23 cellular contexts compared by ENCODE assay signal in the genomic region with DNA sequence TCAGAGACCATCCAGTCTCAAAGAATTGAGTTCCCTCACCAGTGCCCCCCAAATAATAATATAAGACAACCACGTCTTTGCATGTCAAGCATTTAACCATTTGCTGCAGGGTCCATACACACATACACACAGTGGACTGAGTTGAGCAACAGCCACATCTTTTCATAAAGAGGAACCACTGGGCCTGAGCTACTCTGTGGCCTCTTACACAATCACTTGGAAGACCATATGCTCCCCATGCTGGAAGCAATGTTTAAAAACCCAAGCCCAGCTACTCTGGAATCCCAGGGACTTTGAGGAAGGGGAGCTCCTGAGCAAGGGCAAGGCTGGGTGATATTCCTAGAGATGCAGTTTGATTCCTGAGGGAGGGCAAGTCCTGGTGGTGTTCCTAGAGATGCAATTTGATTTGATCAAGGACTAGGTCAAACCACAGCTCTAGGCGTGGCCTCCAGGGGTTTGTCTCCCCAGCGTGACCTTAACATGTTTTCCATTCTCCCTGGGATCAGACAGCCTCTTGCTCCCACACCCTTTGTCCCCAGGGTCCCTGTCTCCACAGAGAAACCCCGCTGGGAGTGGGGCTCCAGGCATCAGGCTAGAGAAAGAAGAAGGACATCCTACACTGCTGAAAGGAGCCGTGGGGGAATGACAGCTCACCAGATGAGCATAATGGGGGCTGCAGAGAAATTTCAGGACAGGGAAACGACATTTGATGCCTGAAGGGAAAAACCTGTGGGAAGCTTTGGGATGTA.
A peak's percentile ranks its signal among the peaks of the same experiment; 100 is the strongest.
DNase-seq lines count a peak whose midpoint lies in the region; ATAC-seq, FAIRE-seq and TF ChIP-seq lines count a peak whose summit lies in the region.
"Had no signal": no experiment of that assay in that cellular context is flagged by ENCODE, and none has a peak within 500 bp of the region (broad histone marks: within the 10 kb centered on the region; RNA-seq: fewer than 3 reads in every experiment).

No MANE protein-coding gene starts in this region.

- 0% methylated on average over 5 of the region's 6 CpGs for WGBS in K562 (ENCODE audit: insufficient coverage, low coverage, missing lambda C conversion rate)

- H3K4me3 ChIP-seq in K562, result no peak overlapping the region
- no peak overlapping the region for H3K4me3 ChIP-seq in right atrium auricular region
- H3K4me3 ChIP-seq in kidney (ENCODE audit: low read length in 2 of 2), result no peak overlapping the region
- H3K4me3 ChIP-seq: pancreas had no signal

- DNase-seq in Right ventricle myocardium superior (no peak), cardiac septum (ENCODE audit: low spot score) (no peak), K562 (ENCODE audit: extremely low read depth in 1 of 4, low spot score in 3 of 4) (no peak), right atrium auricular region (ENCODE audit: low spot score) (peak; percentile 58), kidney (no peak), DMS 273 treated with DMSO at 0.1 percent for 48 hours (lab: John Stamatoyannopoulos, UW) (no peak)
- DNase-seq: activated CD4-positive, alpha-beta T cell treated with anti-CD3 and anti-CD28 coated beads for 48 hours; BE2C; Calu3; cerebellar nuclear complex; effector CD4-positive, alpha-beta T cell; EL; erythroblast; kidney glomerular epithelial cell; NCI-H146; NCI-H2171; NCI-H69; pancreas; SHP77 treated with DMSO at 0.1 percent for 48 hours; trophoblast cell had no signal

- TF ChIP-seq CTCF in K562 (IDR thresholded peaks at IDR 0.05 in 2 of 3, conservative IDR thresholded peaks at IDR 0.05 in 1 of 3; ENCODE audit: insufficient read depth in 2 of 3, low read depth in 1 of 3, low read length in 3 of 3) (no peak), right atrium auricular region (IDR thresholded peaks at IDR 0.05) (no peak), kidney (IDR thresholded peaks at IDR 0.05; ENCODE audit: borderline replicate concordance, extremely low read depth, insufficient read depth) (no peak)

- TF ChIP-seq POLR2A in K562 (conservative IDR thresholded peaks at IDR 0.05), result no peak

- H3K4me2 ChIP-seq in K562 (ENCODE audit: insufficient read depth, low read length), result no peak overlapping the region

- peaks cover 0 to 4% of the 10 kb centered on the region in 2 experiments; a peak in 1 of 5 replicates for H3K27me3 ChIP-seq in K562 (ENCODE audit: control insufficient read depth in 2 of 2, insufficient read depth in 2 of 2, low read length in 2 of 2)
- H3K27me3 ChIP-seq in right atrium auricular region, result no peaks in the 10 kb centered on the region
- H3K27me3 ChIP-seq: BE2C, pancreas had no signal

- H3K9me3 ChIP-seq in K562 (replicated peaks; ENCODE audit: control insufficient read depth, insufficient read depth, low read depth, low read length), result no peaks in the 10 kb centered on the region
- H3K9me3 ChIP-seq in right atrium auricular region, result no peaks in the 10 kb centered on the region
- H3K9me3 ChIP-seq in kidney (ENCODE audit: control insufficient read depth in 1 of 2, low read length in 2 of 2), result peaks cover 0 to 4% of the 10 kb centered on the region in 2 donors
- H3K9me3 ChIP-seq: BE2C, pancreas had no signal

- H3K9ac ChIP-seq in K562 (ENCODE audit: insufficient read depth in 1 of 2, low read depth in 2 of 2, low read length in 2 of 2), result no peak overlapping the region
- no peak overlapping the region for H3K9ac ChIP-seq in kidney (ENCODE audit: low read length in 2 of 2)

- H3K36me3 ChIP-seq in K562 (ENCODE audit: control insufficient read depth, insufficient read depth, low read length) (no peaks in the 10 kb centered on the region), right atrium auricular region (no peaks in the 10 kb centered on the region), kidney (ENCODE audit: control insufficient read depth in 1 of 2, insufficient read depth in 2 of 2, low read length in 2 of 2) (no peaks in the 10 kb centered on the region)
- H3K36me3 ChIP-seq: BE2C, pancreas had no signal

- H3K27ac ChIP-seq in K562 (ENCODE audit: extremely low read depth, low read depth, low read length), result no peak overlapping the region
- no peak overlapping the region for H3K27ac ChIP-seq in right atrium auricular region
- no peak overlapping the region for H3K27ac ChIP-seq in kidney (ENCODE audit: low read depth in 2 of 2, low read length in 2 of 2)
- H3K27ac ChIP-seq: pancreas had no signal

- ATAC-seq in Right ventricle myocardium superior (ENCODE audit: poor library complexity), result peak; percentile 64
- ATAC-seq in K562, result no peak
- ATAC-seq in HG02981 (IDR thresholded peaks at IDR 0.05; ENCODE audit: unreplicated experiment), result no peak
- ATAC-seq in HG03565 (IDR thresholded peaks at IDR 0.05; ENCODE audit: unreplicated experiment), result no peak

- no peak overlapping the region for H2AFZ ChIP-seq in K562 (ENCODE audit: low read depth, low read length)

- no peaks in the 10 kb centered on the region for H4K20me1 ChIP-seq in K562 (replicated peaks; ENCODE audit: control insufficient read depth, insufficient read depth, low read length)

- FAIRE-seq in K562 (lab: Jason Lieb, UNC), result no peak
- no peak for FAIRE-seq in kidney (lab: Jason Lieb, UNC)
- FAIRE-seq: A204.1, pancreas had no signal

- no peak for TF ChIP-seq EP300 in K562 (IDR thresholded peaks at IDR 0.05; ENCODE audit: low read length)

- no peaks in the 10 kb centered on the region for H3K4me1 ChIP-seq in K562 (replicated peaks in 1 of 2; ENCODE audit: control insufficient read depth in 2 of 2, insufficient read depth in 2 of 2, low read length in 2 of 2)
- H3K4me1 ChIP-seq in right atrium auricular region, result no peaks in the 10 kb centered on the region
- H3K4me1 ChIP-seq in kidney (ENCODE audit: control insufficient read depth in 1 of 2, insufficient read depth in 1 of 2, low read depth in 1 of 2, low read length in 2 of 2), result no peaks in the 10 kb centered on the region
- H3K4me1 ChIP-seq: BE2C had no signal

- CTCF ChIA-PET in K562 (lab: Yijun Ruan, JAX; ENCODE audit: low intra/inter-chr PET ratio), result no interaction called here

- POLR2A ChIA-PET in K562 (lab: Yijun Ruan, JAX), result no interaction called here

- H3K9me1 ChIP-seq in K562 (ENCODE audit: control insufficient read depth, insufficient read depth, low read length), result no peaks in the 10 kb centered on the region

- intact Hi-C loops in Right ventricle myocardium superior (cut with DNase I) (no loop called here), cardiac septum (cut with DNase I) (no loop called here), K562 (cut with micrococcal nuclease) (no loop called here), kidney (cut with DNase I) (no loop called here)

- in situ Hi-C loops in K562 (cut with MboI), result loop anchor here (5.0 kb wide), 1 partner anchor 57 kb away; no protein-coding TSS in a partner anchor

- BruUV-seq in K562 (replicated peaks; lab: Mats Ljungman, UMichigan), result no TSS peak

- TF ChIP-seq RAD21 in K562 (CRISPR knock-in tag; conservative IDR thresholded peaks at IDR 0.05 in 1 of 2, IDR thresholded peaks at IDR 0.05 in 1 of 2), result no peak

- H3K79me2 ChIP-seq in K562 (ENCODE audit: control insufficient read depth, insufficient read depth, low read length), result no peaks in the 10 kb centered on the region

TF ChIP-seq in K562, 482 proteins besides CTCF, POLR2A, EP300 and RAD21:
- TF ChIP-seq, protein P1, sequence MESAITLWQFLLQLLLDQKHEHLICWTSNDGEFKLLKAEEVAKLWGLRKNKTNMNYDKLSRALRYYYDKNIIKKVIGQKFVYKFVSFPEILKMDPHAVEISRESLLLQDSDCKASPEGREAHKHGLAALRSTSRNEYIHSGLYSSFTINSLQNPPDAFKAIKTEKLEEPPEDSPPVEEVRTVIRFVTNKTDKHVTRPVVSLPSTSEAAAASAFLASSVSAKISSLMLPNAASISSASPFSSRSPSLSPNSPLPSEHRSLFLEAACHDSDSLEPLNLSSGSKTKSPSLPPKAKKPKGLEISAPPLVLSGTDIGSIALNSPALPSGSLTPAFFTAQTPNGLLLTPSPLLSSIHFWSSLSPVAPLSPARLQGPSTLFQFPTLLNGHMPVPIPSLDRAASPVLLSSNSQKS (CRISPR knock-in tag; IDR thresholded peaks at IDR 0.05), result no peak
- TF ChIP-seq CEBPB (tag; IDR thresholded peaks at IDR 0.05), result 0 out of 2 replicates have a peak, but pooled peaks have one; percentile 13
